In the genomic region with DNA sequence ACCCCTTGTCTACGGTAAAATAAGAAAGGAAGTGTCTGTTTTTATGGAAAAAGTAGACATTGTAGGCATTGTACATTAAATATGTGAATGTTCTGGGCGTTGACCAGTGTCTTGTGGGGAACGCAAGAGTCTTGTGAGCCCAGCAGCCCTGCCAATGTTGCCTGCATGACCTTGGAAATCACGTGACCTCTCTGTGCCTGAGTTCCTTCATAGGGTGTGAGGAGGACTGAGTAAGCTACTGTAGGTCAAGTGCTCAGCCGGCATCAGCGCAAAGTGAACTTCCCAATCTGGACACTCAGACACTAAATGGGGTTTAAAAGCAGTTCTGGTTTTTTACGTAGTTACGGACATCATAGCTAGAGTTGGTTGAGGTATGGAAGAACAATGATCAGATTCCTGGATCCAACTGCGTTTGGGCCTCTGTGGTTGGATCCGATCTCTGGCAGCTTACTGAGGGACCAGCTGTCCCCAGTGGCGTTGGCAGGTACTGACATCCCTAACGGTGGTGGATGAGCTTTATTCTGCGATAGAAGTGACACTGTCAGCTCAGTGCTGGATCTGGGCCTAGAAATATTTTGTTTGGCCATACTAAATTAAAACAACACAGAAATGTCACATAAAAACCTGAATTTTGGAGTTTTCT, we compare ENCODE assay signal across 8 cellular contexts.
DNase-seq lines count a peak whose midpoint lies in the region; ATAC-seq and TF ChIP-seq lines count a peak whose summit lies in the region.

No MANE protein-coding gene starts in this region.

- H3K9me3 ChIP-seq in thoracic aorta = no peaks in the 10 kb centered on the region

- no peaks in the 10 kb centered on the region for H3K27me3 ChIP-seq in thoracic aorta (replicated peaks; ENCODE audit: insufficient read depth)

- H3K4me3 Mint-ChIP-seq in HFFc6 = no peak overlapping the region

- TF ChIP-seq CTCF in HFFc6 (IDR thresholded peaks at IDR 0.05) = peak; percentile 61
- peak; percentile 23; the same call in 1 of the 2 replicates for TF ChIP-seq CTCF in WI38 (IDR thresholded peaks at IDR 0.05; ENCODE audit: low read depth, low read length)
- peak; percentile 34 for TF ChIP-seq CTCF in thoracic aorta (IDR thresholded peaks at IDR 0.05)

- no peak overlapping the region for H3K27ac Mint-ChIP-seq in HFFc6

- ATAC-seq in thoracic aorta (ENCODE audit: insufficient number of reproducible peaks, low FRiP score, low read depth) = no peak
- ATAC-seq in HG03039 (IDR thresholded peaks at IDR 0.05; ENCODE audit: unreplicated experiment) = no peak
- no peak for ATAC-seq in HG03135 (IDR thresholded peaks at IDR 0.05; ENCODE audit: unreplicated experiment)
- no peak for ATAC-seq in HG02981 (IDR thresholded peaks at IDR 0.05; ENCODE audit: unreplicated experiment)

- no peak overlapping the region for H3K27ac ChIP-seq in thoracic aorta

- DNase-seq in HFFc6 (no peak), iPS-NIHi11 (ENCODE audit: low spot score) (peak; percentile 68), thoracic aorta (ENCODE audit: low spot score) (no peak), SHP77 treated with DMSO at 0.1 percent for 48 hours (lab: John Stamatoyannopoulos, UW) (no peak)

- H3K27me3 Mint-ChIP-seq in HFFc6 (ENCODE audit: insufficient read depth) = peaks cover 2% of the 10 kb centered on the region

- H3K36me3 Mint-ChIP-seq in HFFc6 (ENCODE audit: low read depth) = no peaks in the 10 kb centered on the region

- peaks cover 3 to 43% of the 10 kb centered on the region in 2 donors for H3K4me1 ChIP-seq in thoracic aorta (ENCODE audit: control insufficient read depth in 1 of 2, low read depth in 2 of 2)

- peaks cover 3% of the 10 kb centered on the region; the same call in 1 of the 2 replicates for H3K9me3 Mint-ChIP-seq in HFFc6

- no peaks in the 10 kb centered on the region for H3K36me3 ChIP-seq in thoracic aorta

- H3K4me3 ChIP-seq in WI38 (ENCODE audit: low read depth, low read length) = no peak overlapping the region
- H3K4me3 ChIP-seq in thoracic aorta = no peak overlapping the region

- no peaks in the 10 kb centered on the region for H3K4me1 Mint-ChIP-seq in HFFc6 (ENCODE audit: low read depth)
